ENCODE assay signal across 1 cellular context in the genomic region with DNA sequence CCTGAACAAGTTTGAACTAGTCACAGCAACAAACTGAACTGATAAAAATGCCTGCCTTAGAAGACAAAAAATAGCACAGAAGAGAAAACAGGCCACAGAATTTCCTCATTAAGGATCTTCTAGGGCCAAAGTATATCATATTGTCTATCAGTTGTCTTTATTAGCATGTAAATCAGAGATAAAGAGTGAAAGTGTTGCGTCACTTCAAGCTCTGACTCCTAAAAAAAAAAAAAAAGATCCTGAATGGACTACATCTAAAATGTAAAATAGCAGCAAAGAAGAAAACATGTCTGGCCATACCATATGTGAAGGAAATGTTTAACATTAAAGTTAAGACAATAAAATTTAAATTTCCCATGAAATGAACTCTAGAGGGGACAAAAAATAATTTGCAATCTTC.
A peak's percentile ranks its signal among the peaks of the same experiment; 100 is the strongest.
TF ChIP-seq lines count a peak whose summit lies in the region.

No MANE protein-coding gene starts in this region.

TF ChIP-seq in H1, 55 proteins besides CTCF, POLR2A, EP300 and RAD21:
- TF ChIP-seq TCF12 (IDR thresholded peaks at IDR 0.05; ENCODE audit: low read depth, low read length) = no peak
- peak; percentile 65; the same call in 1 of the 2 replicates for TF ChIP-seq CEBPB (IDR thresholded peaks at IDR 0.05; ENCODE audit: low read depth, low read length)
- TF ChIP-seq POLR2AphosphoS5 (IDR thresholded peaks at IDR 0.05; ENCODE audit: low read depth, low read length) = no peak
- TF ChIP-seq SUZ12 (IDR thresholded peaks at IDR 0.05; ENCODE audit: low read length) = no peak
